In genomic region chr20:34843421-34843820, GRCh38 we compare ENCODE assay signal across 18 cellular contexts.
"Had no signal": no experiment of that assay in that cellular context is flagged by ENCODE, and none has a peak within 500 bp of the region (broad histone marks: within the 10 kb centered on the region; RNA-seq: fewer than 3 reads in every experiment).

No MANE protein-coding gene starts in this region.

- FAIRE-seq: HepG2 had no signal

- DNase-seq: IMR-90, Kasumi-1, MV-4-11, NCI-H1048, NCI-H1105, NCI-H1417, NCI-H1436 treated with DMSO at 0.1 percent for 48 hours, NCI-H1694, NCI-H187 treated with DMSO at 0.1 percent for 48 hours, NCI-H2029 treated with DMSO at 0.1 percent for 48 hours, NCI-H2171 treated with DMSO at 0.1 percent for 48 hours, NCI-H345, NCI-H446 treated with DMSO at 0.1 percent for 48 hours, NCI-H510A treated with DMSO at 0.1 percent for 48 hours, NCI-H526, PC-3, SHP77 had no signal
